ENCODE assay signal across 8 cellular contexts in the genomic region with DNA sequence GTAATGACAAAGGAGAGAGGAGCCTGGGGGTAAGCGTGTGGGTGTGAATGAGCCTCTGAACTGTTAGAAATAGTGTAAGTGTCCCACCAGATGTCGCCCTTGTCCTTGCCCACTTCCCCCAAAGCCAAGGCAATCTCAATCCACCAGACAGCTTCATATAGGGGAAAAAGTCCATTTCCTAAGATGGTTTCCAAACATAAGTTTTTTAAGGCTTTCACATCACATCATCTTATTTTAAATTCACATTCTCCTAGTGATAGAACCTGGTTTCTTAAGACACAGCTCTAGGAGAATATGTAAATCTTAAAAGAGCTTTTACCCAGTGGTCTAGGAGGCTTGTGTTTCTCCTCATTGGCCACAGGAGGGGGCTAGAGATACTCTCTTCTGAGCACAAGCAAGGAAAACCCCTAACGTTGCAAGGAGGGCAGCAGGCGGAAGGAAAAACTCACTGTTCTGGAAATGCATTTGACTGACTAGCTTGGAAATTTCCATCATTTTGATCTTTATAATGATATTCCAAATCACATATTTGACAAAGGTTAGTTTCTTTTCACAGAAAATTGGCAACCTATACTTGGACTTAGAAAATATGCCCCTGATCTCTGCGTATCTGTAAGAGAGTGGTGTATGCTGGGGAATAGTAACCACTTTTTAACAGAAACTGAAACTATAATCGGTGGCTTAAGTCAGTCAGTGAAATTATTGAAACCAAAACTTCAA. TPM values are rescaled to one million over a fixed set of nuclear protein-coding genes. Genes with fewer than 3 reads are reported as not detected.
DNase-seq lines count a peak whose midpoint lies in the region; ATAC-seq and TF ChIP-seq lines count a peak whose summit lies in the region.

No MANE protein-coding gene starts in this region.

- peak; percentile 79 for DNase-seq in NCI-H1092 (lab: John Stamatoyannopoulos, UW)
- peak; percentile 83 for DNase-seq in SKM-1 treated with dmso at 0.1 percent for 144 hours (lab: John Stamatoyannopoulos, UW; ENCODE audit: unreplicated experiment)
- peak; percentile 90 for DNase-seq in amniotic epithelial cell (ENCODE audit: low read depth)
- peak; percentile 46 to 58 (median 56) for DNase-seq in right cardiac atrium
- peak; percentile 71 for DNase-seq in retinal pigment epithelial cell (ENCODE audit: low read depth)
- DNase-seq in T1000 (lab: John Stamatoyannopoulos, UW), result no peak

- H3K27me3 ChIP-seq in right cardiac atrium (ENCODE audit: control insufficient read depth, insufficient read depth), result no peaks in the 10 kb centered on the region

- 5% methylated on average over 6 of the region's 6 CpGs for WGBS in right cardiac atrium

- H3K27ac ChIP-seq in right cardiac atrium (ENCODE audit: low read length), result no peak overlapping the region

- ATAC-seq in HG02610 (IDR thresholded peaks at IDR 0.05; ENCODE audit: unreplicated experiment) (peak; percentile 85), right cardiac atrium (peak; percentile 95 to 98)

- no peaks in the 10 kb centered on the region for H3K9me3 ChIP-seq in right cardiac atrium (ENCODE audit: control insufficient read depth, low read length)

- intact Hi-C loops in right cardiac atrium (cut with DNase I), result loop anchor here (5.0 to 10.0 kb wide), 5 partner anchors 82 to 312 kb away; a partner anchor contains a TSS

- no peaks in the 10 kb centered on the region for H3K4me1 ChIP-seq in right cardiac atrium (ENCODE audit: control insufficient read depth, insufficient read depth, low read length)

- TF ChIP-seq CTCF in GM12873 (IDR thresholded peaks at IDR 0.05; ENCODE audit: insufficient read depth, low read depth, low read length, missing control alignments), result peak; percentile 65
- peak; percentile 74 for TF ChIP-seq CTCF in retinal pigment epithelial cell (conservative IDR thresholded peaks at IDR 0.05; ENCODE audit: low read depth, low read length)

- H3K4me3 ChIP-seq in right cardiac atrium (ENCODE audit: low read length), result peak overlapping the region; percentile 76
- H3K4me3 ChIP-seq in retinal pigment epithelial cell (ENCODE audit: low read length), result peak overlapping the region; percentile 39

RNA-seq across cellular contexts. Expression of a gene that starts 51.9 kb away (rescaled TPM):
- total RNA-seq in right cardiac atrium, result 10 to 100 TPM; 40.0 to 51.8 (median 47.6) TPM
- polyA plus RNA-seq in right cardiac atrium, result 23.9 TPM

RNA-seq across cellular contexts. Expression of a gene that starts 52.0 kb away (rescaled TPM):
- total RNA-seq in right cardiac atrium, result 1 to 10 TPM in 1 of 4 donors, under 1 TPM in 3; 0.34 to 1.1 (median 0.54) TPM
- 0.32 TPM for polyA plus RNA-seq in right cardiac atrium
